ENCODE assay signal across 18 cellular contexts in genomic region chr9:134561427-134562145, GRCh38.
"Had no signal": no experiment of that assay in that cellular context is flagged by ENCODE, and none has a peak within 500 bp of the region (broad histone marks: within the 10 kb centered on the region; RNA-seq: fewer than 3 reads in every experiment).

No MANE protein-coding gene starts in this region.

- H3K27me3 ChIP-seq: foreskin keratinocyte, neural progenitor cell, SJSA1 had no signal

- H3K27ac ChIP-seq: foreskin keratinocyte, neural progenitor cell, prostate gland, SJSA1, skin epidermis had no signal

- H3K9me3 Mint-ChIP-seq: immature natural killer cell had no signal

- H3K36me3 ChIP-seq: neural progenitor cell, prostate gland, SJSA1 had no signal

- H3K9ac ChIP-seq: neural progenitor cell had no signal

- H3K4me3 ChIP-seq: neural progenitor cell, prostate gland, SJSA1, skin epidermis had no signal

- H3K4me1 Mint-ChIP-seq: neural progenitor cell; stimulated activated memory B cell treated with anti-CD40 and anti-IgM and Interleukin-4, amounts not matched to agents 10 μg/mL and 1 μg/mL and 100 μg/mL, for 72 hours; WTC11 had no signal

- H3K36me3 Mint-ChIP-seq: activated naive CD4-positive, alpha-beta T cell treated with anti-CD3 and anti-CD28 coated beads, Interleukin-2, amount 10 ng/mL, durations not matched to agents 7 days and 5 days; immature natural killer cell; neural progenitor cell; stimulated activated memory B cell treated with anti-CD40 and anti-IgM and Interleukin-4, amounts not matched to agents 10 μg/mL and 1 μg/mL and 100 μg/mL, for 72 hours had no signal

- H3K4me1 ChIP-seq: foreskin keratinocyte, neural progenitor cell, prostate gland had no signal

- H3K4me3 Mint-ChIP-seq: activated naive CD4-positive, alpha-beta T cell treated with anti-CD3 and anti-CD28 coated beads, Interleukin-2, amount 10 ng/mL, durations not matched to agents 7 days and 5 days; immature natural killer cell; naive thymus-derived CD8-positive, alpha-beta T cell; neural progenitor cell; stimulated activated memory B cell treated with anti-CD40 and anti-IgM and Interleukin-4, amounts not matched to agents 10 μg/mL and 1 μg/mL and 100 μg/mL, for 72 hours; T-helper 1 cell treated with Interleukin-12 subunit alpha and Interleukin-12 subunit beta and Interleukin-4 antibody, amounts not matched to agents 30 μg/mL and 1 μg/mL, for 36 hours; WTC11 had no signal

- H3K27ac Mint-ChIP-seq: activated naive CD4-positive, alpha-beta T cell treated with anti-CD3 and anti-CD28 coated beads, Interleukin-2, amount 10 ng/mL, durations not matched to agents 7 days and 5 days; immature natural killer cell; naive thymus-derived CD8-positive, alpha-beta T cell; neural progenitor cell; stimulated activated memory B cell treated with anti-CD40 and anti-IgM and Interleukin-4, amounts not matched to agents 10 μg/mL and 1 μg/mL and 100 μg/mL, for 72 hours; T-helper 1 cell treated with Interleukin-12 subunit alpha and Interleukin-12 subunit beta and Interleukin-4 antibody, amounts not matched to agents 30 μg/mL and 1 μg/mL, for 36 hours; WTC11 had no signal

- ATAC-seq: foreskin keratinocyte; naive thymus-derived CD8-positive, alpha-beta T cell; stimulated activated memory B cell treated with anti-CD40 and anti-IgM and Interleukin-4, amounts not matched to agents 10 μg/mL and 1 μg/mL and 100 μg/mL, for 72 hours; WTC11 had no signal

- H2AFZ ChIP-seq: neural progenitor cell had no signal

- H3K9me3 ChIP-seq: prostate gland, SJSA1 had no signal

- DNase-seq: activated CD8-positive, alpha-beta memory T cell treated with anti-CD3 and anti-CD28 coated beads, Interleukin-2, amount 50 U/mL, for 48 hours; activated naive CD4-positive, alpha-beta T cell treated with anti-CD3 and anti-CD28 coated beads, Interleukin-2, amount 10 ng/mL, durations not matched to agents 7 days and 5 days; activated T-cell treated with anti-CD3 and anti-CD28 coated beads, Interleukin-2, amount 50 U/mL, for 48 hours; amygdala; cortex of kidney; foreskin keratinocyte; immature natural killer cell; stimulated activated CD4-positive, alpha-beta T cell treated with anti-CD3 and anti-CD28 coated beads, Interleukin-2, amount 100 ng/mL, for 24 hours; T1000; trophoblast cell had no signal

- H3K4me2 ChIP-seq: neural progenitor cell had no signal
